17 cellular contexts compared by ENCODE assay signal in genomic region chr3:11349466-11349865, GRCh38.
"Had no signal": no experiment of that assay in that cellular context is flagged by ENCODE, and none has a peak within 500 bp of the region (broad histone marks: within the 10 kb centered on the region; RNA-seq: fewer than 3 reads in every experiment).

No MANE protein-coding gene starts in this region.

- ATAC-seq: activated CD8-positive, alpha-beta T cell treated with anti-CD3 and anti-CD28 coated beads for 36 hours; activated naive CD4-positive, alpha-beta T cell treated with anti-CD3 and anti-CD28 coated beads, Interleukin-2, amount 50 U/mL, for 72 hours; heart left ventricle; left colon; natural killer cell treated with Interleukin-12 subunit alpha and Interleukin-12 subunit beta and Interleukin-15 and Interleukin-18, amount 100 ng/mL, for 72 hours had no signal

- H3K4me1 ChIP-seq: heart left ventricle, sigmoid colon had no signal

- H3K9me3 ChIP-seq: adrenal gland, esophagus squamous epithelium, heart left ventricle, neutrophil, sigmoid colon, thoracic aorta had no signal

- H3K27me3 ChIP-seq: adrenal gland, esophagus squamous epithelium, heart left ventricle, neutrophil, sigmoid colon had no signal

- H3K4me3 ChIP-seq: adrenal gland, coronary artery, esophagus squamous epithelium, heart left ventricle, sigmoid colon, thoracic aorta had no signal

- DNase-seq: activated CD4-positive, alpha-beta T cell treated with anti-CD3 and anti-CD28 coated beads, Interleukin-2, amount 10 ng/mL, durations not matched to agents 7 days and 5 days; activated CD4-positive, CD25-positive, alpha-beta regulatory T cell treated with anti-CD3 and anti-CD28 coated beads, Interleukin-2, amount 50 U/mL, for 72 hours; activated CD8-positive, alpha-beta T cell treated with anti-CD3 and anti-CD28 coated beads for 36 hours; adrenal gland; esophagus squamous epithelium; heart left ventricle; left colon; posterior cingulate gyrus; sigmoid colon; stimulated activated CD4-positive, alpha-beta T cell treated with anti-CD3 and anti-CD28 coated beads, Interleukin-4, amount 100 ng/mL, for 1 hour; stimulated activated naive CD4-positive, alpha-beta T cell had no signal

- H3K27ac ChIP-seq: adrenal gland, coronary artery, heart left ventricle, neutrophil, sigmoid colon, thoracic aorta, VCaP had no signal
